ENCODE assay signal across 28 cellular contexts in the genomic region with DNA sequence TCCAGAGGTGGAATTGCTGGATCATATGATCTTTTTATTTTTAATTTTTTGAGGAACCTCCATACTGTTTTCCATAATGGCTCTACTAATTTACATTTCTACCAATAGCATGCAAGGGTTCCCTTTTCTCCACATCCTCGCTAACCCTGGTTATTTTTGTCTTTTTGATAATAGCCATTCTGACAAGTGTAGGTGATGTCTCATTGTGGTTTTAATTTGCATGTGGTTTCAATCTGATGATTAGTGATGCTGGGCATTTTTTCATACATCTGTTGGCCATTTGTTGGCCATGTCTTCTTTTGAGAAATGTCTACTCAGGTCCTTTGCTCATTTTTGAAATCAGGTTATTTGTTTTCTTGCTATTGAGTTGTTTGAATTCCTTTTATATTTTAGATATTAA. TPM values are rescaled to one million over a fixed set of nuclear protein-coding genes. Genes with fewer than 3 reads are reported as not detected.
"Had no signal": no experiment of that assay in that cellular context is flagged by ENCODE, and none has a peak within 500 bp of the region (broad histone marks: within the 10 kb centered on the region; RNA-seq: fewer than 3 reads in every experiment).

No MANE protein-coding gene starts in this region.

- H3K27me3 Mint-ChIP-seq: activated CD4-positive, alpha-beta memory T cell treated with anti-CD3 and anti-CD28 coated beads, Interleukin-2, amount 10 ng/mL, durations not matched to agents 7 days and 5 days; activated CD4-positive, alpha-beta T cell treated with anti-CD3 and anti-CD28 coated beads, Interleukin-2, amount 10 ng/mL, durations not matched to agents 24 days and 14 days; activated CD8-positive, alpha-beta memory T cell treated with anti-CD3 and anti-CD28 coated beads, Interleukin-2, amount 10 ng/mL, durations not matched to agents 7 days and 5 days; stimulated activated memory B cell treated with anti-CD40 and anti-IgM and Interleukin-4, amounts not matched to agents 10 μg/mL and 1 μg/mL and 100 μg/mL, for 72 hours had no signal

- H3K9me3 ChIP-seq: body of pancreas, gastrocnemius medialis, pancreas, stomach, suprapubic skin, tibial nerve had no signal

- H3K4me1 Mint-ChIP-seq: activated CD4-positive, alpha-beta memory T cell treated with anti-CD3 and anti-CD28 coated beads, Interleukin-2, amount 10 ng/mL, durations not matched to agents 7 days and 5 days; activated CD4-positive, alpha-beta T cell treated with anti-CD3 and anti-CD28 coated beads, Interleukin-2, amount 10 ng/mL, durations not matched to agents 24 days and 14 days; activated CD8-positive, alpha-beta memory T cell treated with anti-CD3 and anti-CD28 coated beads, Interleukin-2, amount 10 ng/mL, durations not matched to agents 7 days and 5 days; activated naive CD4-positive, alpha-beta T cell treated with anti-CD3 and anti-CD28 coated beads, Interleukin-2, amount 50 U/mL, for 24 hours; nephron progenitor cell; stimulated activated memory B cell treated with anti-CD40 and anti-IgM and Interleukin-4, amounts not matched to agents 10 μg/mL and 1 μg/mL and 100 μg/mL, for 72 hours had no signal

- H3K36me3 ChIP-seq: gastrocnemius medialis, pancreas, stomach, suprapubic skin, tibial nerve had no signal

- ATAC-seq: activated CD4-positive, CD25-positive, alpha-beta regulatory T cell treated with anti-CD3 and anti-CD28 coated beads, Interleukin-2, amount 50 U/mL, for 24 hours; activated CD8-positive, alpha-beta memory T cell treated with anti-CD3 and anti-CD28 coated beads, Interleukin-2, amount 10 ng/mL, durations not matched to agents 7 days and 5 days; body of pancreas; esophagus mucosa; gastrocnemius medialis; left ventricle myocardium superior; pancreas; right cardiac atrium; stimulated activated memory B cell treated with anti-CD40 and anti-IgM and Interleukin-4, amounts not matched to agents 10 μg/mL and 1 μg/mL and 100 μg/mL, for 72 hours had no signal

- H3K27me3 ChIP-seq: body of pancreas, gastrocnemius medialis, pancreas, stomach, suprapubic skin, tibial nerve had no signal

- H3K36me3 Mint-ChIP-seq: activated CD8-positive, alpha-beta memory T cell treated with anti-CD3 and anti-CD28 coated beads, Interleukin-2, amount 10 ng/mL, durations not matched to agents 7 days and 5 days; activated naive CD4-positive, alpha-beta T cell treated with anti-CD3 and anti-CD28 coated beads, Interleukin-2, amount 50 U/mL, for 24 hours; stimulated activated memory B cell treated with anti-CD40 and anti-IgM and Interleukin-4, amounts not matched to agents 10 μg/mL and 1 μg/mL and 100 μg/mL, for 72 hours had no signal

- H3K27ac Mint-ChIP-seq: activated CD4-positive, alpha-beta memory T cell treated with anti-CD3 and anti-CD28 coated beads, Interleukin-2, amount 10 ng/mL, durations not matched to agents 7 days and 5 days; activated CD4-positive, alpha-beta T cell treated with anti-CD3 and anti-CD28 coated beads, Interleukin-2, amount 10 ng/mL, durations not matched to agents 24 days and 14 days; activated CD8-positive, alpha-beta memory T cell treated with anti-CD3 and anti-CD28 coated beads, Interleukin-2, amount 10 ng/mL, durations not matched to agents 7 days and 5 days; activated naive CD4-positive, alpha-beta T cell treated with anti-CD3 and anti-CD28 coated beads, Interleukin-2, amount 50 U/mL, for 24 hours; nephron progenitor cell; stimulated activated memory B cell treated with anti-CD40 and anti-IgM and Interleukin-4, amounts not matched to agents 10 μg/mL and 1 μg/mL and 100 μg/mL, for 72 hours; T-helper 2 cell treated with Interferon-gamma antibody and Interleukin-4, amounts not matched to agents 5 μg/mL and 100 μg/mL, for 36 hours had no signal

- H3K27ac ChIP-seq: body of pancreas, gastrocnemius medialis, pancreas, stomach, suprapubic skin, tibial nerve, VCaP had no signal

- H3K4me1 ChIP-seq: gastrocnemius medialis, pancreas, stomach, suprapubic skin, tibial nerve had no signal

- H3K4me3 Mint-ChIP-seq: activated CD4-positive, alpha-beta memory T cell treated with anti-CD3 and anti-CD28 coated beads, Interleukin-2, amount 10 ng/mL, durations not matched to agents 7 days and 5 days; activated CD4-positive, alpha-beta T cell treated with anti-CD3 and anti-CD28 coated beads, Interleukin-2, amount 10 ng/mL, durations not matched to agents 24 days and 14 days; activated CD8-positive, alpha-beta memory T cell treated with anti-CD3 and anti-CD28 coated beads, Interleukin-2, amount 10 ng/mL, durations not matched to agents 7 days and 5 days; activated naive CD4-positive, alpha-beta T cell treated with anti-CD3 and anti-CD28 coated beads, Interleukin-2, amount 50 U/mL, for 24 hours; nephron progenitor cell; stimulated activated memory B cell treated with anti-CD40 and anti-IgM and Interleukin-4, amounts not matched to agents 10 μg/mL and 1 μg/mL and 100 μg/mL, for 72 hours; T-helper 2 cell treated with Interferon-gamma antibody and Interleukin-4, amounts not matched to agents 5 μg/mL and 100 μg/mL, for 36 hours had no signal

- H3K4me3 ChIP-seq: body of pancreas, gastrocnemius medialis, pancreas, stomach, suprapubic skin, tibial nerve had no signal

- DNase-seq: activated CD4-positive, alpha-beta memory T cell treated with anti-CD3 and anti-CD28 coated beads, Interleukin-2, amount 10 ng/mL, durations not matched to agents 7 days and 5 days; activated CD4-positive, alpha-beta T cell treated with anti-CD3 and anti-CD28 coated beads, Interleukin-2, amount 10 ng/mL, durations not matched to agents 24 days and 14 days; activated CD8-positive, alpha-beta memory T cell treated with anti-CD3 and anti-CD28 coated beads, Interleukin-2, amount 10 ng/mL, durations not matched to agents 7 days and 5 days; activated gamma-delta T cell treated with Interleukin-2 at 50 U/mL for 16 hours; activated T-cell treated with anti-CD3 and anti-CD28 coated beads for 4 hours; anterior cingulate cortex; body of pancreas; effector CD4-positive, alpha-beta T cell; gastrocnemius medialis; hippocampal formation; left ventricle myocardium superior; nephron progenitor cell; pancreas; right cardiac atrium; stimulated activated CD4-positive, alpha-beta T cell treated with anti-CD3 and anti-CD28 coated beads, Interleukin-12 subunit alpha, Interleukin-12 subunit beta, amount 100 ng/mL, for 4 hours; stomach had no signal

- H3K9me3 Mint-ChIP-seq: activated CD4-positive, alpha-beta memory T cell treated with anti-CD3 and anti-CD28 coated beads, Interleukin-2, amount 10 ng/mL, durations not matched to agents 7 days and 5 days; activated CD4-positive, alpha-beta T cell treated with anti-CD3 and anti-CD28 coated beads, Interleukin-2, amount 10 ng/mL, durations not matched to agents 24 days and 14 days; nephron progenitor cell; T-helper 2 cell treated with Interferon-gamma antibody and Interleukin-4, amounts not matched to agents 5 μg/mL and 100 μg/mL, for 36 hours had no signal

RNA-seq across cellular contexts. Expression of a gene that starts 15.4 kb away (rescaled TPM):
- total RNA-seq: activated CD4-positive, alpha-beta memory T cell treated with anti-CD3 and anti-CD28 coated beads, Interleukin-2, amount 10 ng/mL, durations not matched to agents 7 days and 5 days; activated CD4-positive, alpha-beta T cell treated with anti-CD3 and anti-CD28 coated beads, Interleukin-2, amount 10 ng/mL, durations not matched to agents 24 days and 14 days; activated CD8-positive, alpha-beta memory T cell treated with anti-CD3 and anti-CD28 coated beads, Interleukin-2, amount 10 ng/mL, durations not matched to agents 7 days and 5 days; cardiac septum; chondrocyte; esophagus mucosa; gastrocnemius medialis; left ventricle myocardium superior; pulmonary artery endothelial cell; suprapubic skin; tibial nerve had no signal
- polyA plus RNA-seq: pancreas, right cardiac atrium, stomach had no signal

RNA-seq across cellular contexts. Expression of a gene that starts 19.6 kb away (rescaled TPM):
- total RNA-seq: activated CD4-positive, alpha-beta memory T cell treated with anti-CD3 and anti-CD28 coated beads, Interleukin-2, amount 10 ng/mL, durations not matched to agents 7 days and 5 days; activated CD4-positive, alpha-beta T cell treated with anti-CD3 and anti-CD28 coated beads, Interleukin-2, amount 10 ng/mL, durations not matched to agents 24 days and 14 days; activated CD8-positive, alpha-beta memory T cell treated with anti-CD3 and anti-CD28 coated beads, Interleukin-2, amount 10 ng/mL, durations not matched to agents 7 days and 5 days; body of pancreas; cardiac septum; chondrocyte; esophagus mucosa; gastrocnemius medialis; left ventricle myocardium superior; pancreas; pulmonary artery endothelial cell; right cardiac atrium; skeletal muscle tissue; stomach; suprapubic skin; tibial nerve had no signal
- polyA plus RNA-seq: pancreas, right cardiac atrium, stomach had no signal

RNA-seq across cellular contexts. Expression of a gene that starts 22.1 kb away (rescaled TPM):
- total RNA-seq: activated CD4-positive, alpha-beta memory T cell treated with anti-CD3 and anti-CD28 coated beads, Interleukin-2, amount 10 ng/mL, durations not matched to agents 7 days and 5 days; activated CD4-positive, alpha-beta T cell treated with anti-CD3 and anti-CD28 coated beads, Interleukin-2, amount 10 ng/mL, durations not matched to agents 24 days and 14 days; activated CD8-positive, alpha-beta memory T cell treated with anti-CD3 and anti-CD28 coated beads, Interleukin-2, amount 10 ng/mL, durations not matched to agents 7 days and 5 days; cardiac septum; chondrocyte; esophagus mucosa; gastrocnemius medialis; left ventricle myocardium superior; pulmonary artery endothelial cell; suprapubic skin; tibial nerve had no signal
- polyA plus RNA-seq: right cardiac atrium, stomach had no signal

RNA-seq across cellular contexts. Expression of a gene that starts 38.6 kb away (rescaled TPM):
- total RNA-seq: activated CD4-positive, alpha-beta memory T cell treated with anti-CD3 and anti-CD28 coated beads, Interleukin-2, amount 10 ng/mL, durations not matched to agents 7 days and 5 days; activated CD4-positive, alpha-beta T cell treated with anti-CD3 and anti-CD28 coated beads, Interleukin-2, amount 10 ng/mL, durations not matched to agents 24 days and 14 days; activated CD8-positive, alpha-beta memory T cell treated with anti-CD3 and anti-CD28 coated beads, Interleukin-2, amount 10 ng/mL, durations not matched to agents 7 days and 5 days; body of pancreas; cardiac septum; chondrocyte; esophagus mucosa; gastrocnemius medialis; left ventricle myocardium superior; pancreas; pulmonary artery endothelial cell; right cardiac atrium; skeletal muscle tissue; stomach; suprapubic skin; tibial nerve had no signal
- polyA plus RNA-seq: pancreas, right cardiac atrium, stomach had no signal

RNA-seq across cellular contexts. Expression of a gene that starts 53.6 kb away (rescaled TPM):
- total RNA-seq: activated CD4-positive, alpha-beta memory T cell treated with anti-CD3 and anti-CD28 coated beads, Interleukin-2, amount 10 ng/mL, durations not matched to agents 7 days and 5 days; activated CD4-positive, alpha-beta T cell treated with anti-CD3 and anti-CD28 coated beads, Interleukin-2, amount 10 ng/mL, durations not matched to agents 24 days and 14 days; activated CD8-positive, alpha-beta memory T cell treated with anti-CD3 and anti-CD28 coated beads, Interleukin-2, amount 10 ng/mL, durations not matched to agents 7 days and 5 days; body of pancreas; cardiac septum; chondrocyte; esophagus mucosa; gastrocnemius medialis; left ventricle myocardium superior; pancreas; pulmonary artery endothelial cell; right cardiac atrium; skeletal muscle tissue; stomach; suprapubic skin; tibial nerve had no signal
- polyA plus RNA-seq: pancreas, right cardiac atrium, stomach had no signal
